Comparison of ENCODE assay signal across 28 cellular contexts in the genomic region with DNA sequence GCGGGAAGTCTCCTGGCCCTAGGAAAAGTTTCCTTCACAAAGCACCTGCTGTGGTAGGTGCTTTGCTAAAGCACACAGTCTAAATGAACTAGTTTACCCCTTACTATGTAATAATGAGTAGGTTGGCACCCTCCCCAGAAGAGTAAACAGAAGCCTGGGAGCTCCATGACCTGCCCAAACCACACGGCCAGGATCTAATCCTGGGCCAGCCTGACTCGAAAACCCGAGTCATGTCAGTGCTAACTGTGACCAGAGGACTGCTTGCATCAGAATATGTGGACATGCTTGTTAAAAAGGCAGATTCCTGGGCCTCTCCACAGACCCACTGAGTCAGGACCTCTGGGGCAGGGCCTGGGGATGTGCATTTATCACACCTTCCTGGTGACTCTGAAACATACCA.
DNase-seq lines count a peak whose midpoint lies in the region; ATAC-seq and TF ChIP-seq lines count a peak whose summit lies in the region.
"Had no signal": no experiment of that assay in that cellular context is flagged by ENCODE, and none has a peak within 500 bp of the region (broad histone marks: within the 10 kb centered on the region; RNA-seq: fewer than 3 reads in every experiment).

No MANE protein-coding gene starts in this region.

- TF ChIP-seq CTCF in body of pancreas (IDR thresholded peaks at IDR 0.05) (no peak), glutamatergic neuron (IDR thresholded peaks at IDR 0.05; ENCODE audit: partially characterized antibody, unreplicated experiment) (no peak), upper lobe of right lung (IDR thresholded peaks at IDR 0.05) (no peak), thyroid gland (IDR thresholded peaks at IDR 0.05) (no peak), tibial artery (IDR thresholded peaks at IDR 0.05) (no peak)

- H3K9me3 ChIP-seq in body of pancreas (no peaks in the 10 kb centered on the region), upper lobe of right lung (no peaks in the 10 kb centered on the region), thyroid gland (no peaks in the 10 kb centered on the region), tibial artery (no peaks in the 10 kb centered on the region)
- H3K9me3 ChIP-seq: heart right ventricle, right atrium auricular region, testis had no signal

- peaks cover 5% of the 10 kb centered on the region for H3K4me1 Mint-ChIP-seq in glutamatergic neuron (ENCODE audit: low read depth, unreplicated experiment)
- H3K4me1 Mint-ChIP-seq: activated CD4-positive, alpha-beta T cell treated with anti-CD3 and anti-CD28 coated beads, Interleukin-2, amount 10 ng/mL, durations not matched to agents 7 days and 5 days; CD8-positive, alpha-beta memory T cell had no signal

- H3K36me3 ChIP-seq in body of pancreas (replicated peaks in 1 of 2; ENCODE audit: insufficient read depth in 1 of 2, low read depth in 2 of 2) (no peaks in the 10 kb centered on the region), upper lobe of right lung (no peaks in the 10 kb centered on the region), thyroid gland (no peaks in the 10 kb centered on the region), tibial artery (no peaks in the 10 kb centered on the region)
- H3K36me3 ChIP-seq: cardiac muscle cell, heart right ventricle, right atrium auricular region, WERI-Rb-1 had no signal

- ATAC-seq in body of pancreas (no peak), upper lobe of right lung (peak; percentile 30)
- ATAC-seq: activated T-cell treated with anti-CD3 and anti-CD28 coated beads, Interleukin-2, amount 50 U/mL, for 72 hours; heart right ventricle; left ventricle myocardium superior; SK-N-SH treated with all-trans-retinoic acid at 6 μM for 48 hours had no signal

- no peak overlapping the region for H3K4me3 Mint-ChIP-seq in glutamatergic neuron (ENCODE audit: unreplicated experiment)
- H3K4me3 Mint-ChIP-seq: activated CD4-positive, alpha-beta T cell treated with anti-CD3 and anti-CD28 coated beads, Interleukin-2, amount 10 ng/mL, durations not matched to agents 7 days and 5 days; activated naive CD4-positive, alpha-beta T cell treated with anti-CD3 and anti-CD28 coated beads for 36 hours; activated T-cell treated with anti-CD3 and anti-CD28 coated beads, Interleukin-2, amount 50 U/mL, for 72 hours; CD8-positive, alpha-beta memory T cell; nephron had no signal

- H3K4me3 ChIP-seq in body of pancreas (no peak overlapping the region), upper lobe of right lung (no peak overlapping the region), thyroid gland (replicated peaks in 1 of 3) (no peak overlapping the region), tibial artery (no peak overlapping the region)
- H3K4me3 ChIP-seq: cardiac muscle cell, heart right ventricle, right atrium auricular region, testis had no signal

- H3K27me3 Mint-ChIP-seq in glutamatergic neuron (ENCODE audit: unreplicated experiment): no peaks in the 10 kb centered on the region
- H3K27me3 Mint-ChIP-seq: activated CD4-positive, alpha-beta T cell treated with anti-CD3 and anti-CD28 coated beads, Interleukin-2, amount 10 ng/mL, durations not matched to agents 7 days and 5 days had no signal

- H3K27ac Mint-ChIP-seq in glutamatergic neuron (ENCODE audit: unreplicated experiment): peak overlapping the region; percentile 37
- H3K27ac Mint-ChIP-seq: activated CD4-positive, alpha-beta T cell treated with anti-CD3 and anti-CD28 coated beads, Interleukin-2, amount 10 ng/mL, durations not matched to agents 7 days and 5 days; activated naive CD4-positive, alpha-beta T cell treated with anti-CD3 and anti-CD28 coated beads for 36 hours; activated T-cell treated with anti-CD3 and anti-CD28 coated beads, Interleukin-2, amount 50 U/mL, for 72 hours; CD8-positive, alpha-beta memory T cell; nephron had no signal

- intact Hi-C loops in body of pancreas (cut with DNase I) (no loop called here), upper lobe of right lung (cut with DNase I) (no loop called here), thyroid gland (cut with DNase I) (no loop called here), tibial artery (cut with DNase I; ENCODE audit: low total_unique reads) (no loop called here)

- no peaks in the 10 kb centered on the region for H3K36me3 Mint-ChIP-seq in glutamatergic neuron (ENCODE audit: unreplicated experiment)

- H3K9me3 Mint-ChIP-seq in glutamatergic neuron (ENCODE audit: unreplicated experiment): no peaks in the 10 kb centered on the region
- H3K9me3 Mint-ChIP-seq: activated CD4-positive, alpha-beta T cell treated with anti-CD3 and anti-CD28 coated beads, Interleukin-2, amount 10 ng/mL, durations not matched to agents 7 days and 5 days; activated naive CD4-positive, alpha-beta T cell treated with anti-CD3 and anti-CD28 coated beads for 36 hours; activated T-cell treated with anti-CD3 and anti-CD28 coated beads, Interleukin-2, amount 50 U/mL, for 72 hours; CD8-positive, alpha-beta memory T cell; nephron had no signal

- H3K4me1 ChIP-seq in body of pancreas (peaks cover 4% of the 10 kb centered on the region), upper lobe of right lung (no peaks in the 10 kb centered on the region), thyroid gland (no peaks in the 10 kb centered on the region), tibial artery (no peaks in the 10 kb centered on the region)
- H3K4me1 ChIP-seq: heart right ventricle, right atrium auricular region, testis had no signal

- WGBS in body of pancreas, 2 donors: 58 to 73% methylated on average over 3 to 4 of the region's 4 CpGs
- 93 to 94% methylated on average over 4 of the region's 4 CpGs for WGBS in thyroid gland, 2 donors

- no peak for TF ChIP-seq POLR2A in body of pancreas (IDR thresholded peaks at IDR 0.05)
- no peak for TF ChIP-seq POLR2A in thyroid gland (IDR thresholded peaks at IDR 0.05)

- H3K27ac ChIP-seq in body of pancreas (no peak overlapping the region), upper lobe of right lung (no peak overlapping the region), thyroid gland (no peak overlapping the region), tibial artery (no peak overlapping the region)
- H3K27ac ChIP-seq: 22Rv1, cardiac muscle cell, heart right ventricle, right atrium auricular region, testis, WERI-Rb-1 had no signal

- DNase-seq in DMS53 (lab: John Stamatoyannopoulos, UW): peak; percentile 18
- no peak for DNase-seq in DMS53 treated with DMSO at 0.1 percent for 48 hours (lab: John Stamatoyannopoulos, UW; ENCODE audit: unreplicated experiment)
- peak in 3 of 4 donors; percentile 7 to 27 (median 22) for DNase-seq in body of pancreas
- no peak for DNase-seq in glutamatergic neuron
- DNase-seq in upper lobe of right lung: no peak
- no peak for DNase-seq in thyroid gland
- DNase-seq in NCI-H774 (lab: John Stamatoyannopoulos, UW): no peak
- DNase-seq in tibial artery: no peak
- DNase-seq: activated CD4-positive, alpha-beta T cell treated with anti-CD3 and anti-CD28 coated beads, Interleukin-2, amount 10 ng/mL, durations not matched to agents 7 days and 5 days; activated naive CD4-positive, alpha-beta T cell treated with anti-CD3 and anti-CD28 coated beads for 36 hours; activated T-cell treated with anti-CD3 and anti-CD28 coated beads, Interleukin-2, amount 50 U/mL, for 72 hours; CD8-positive, alpha-beta memory T cell; cortex of kidney; GF-D8; heart right ventricle; left ventricle myocardium superior; MM.1S; NCI-H1436 treated with DMSO at 0.1 percent for 48 hours; NCI-H510A treated with DMSO at 0.1 percent for 48 hours; stimulated activated CD4-positive, alpha-beta T cell treated with anti-CD3 and anti-CD28 coated beads, Interleukin-4, amount 100 ng/mL, for 24 hours; stimulated activated naive CD4-positive, alpha-beta T cell; testis; WERI-Rb-1 had no signal

- H3K27me3 ChIP-seq in body of pancreas (no peaks in the 10 kb centered on the region), upper lobe of right lung (no peaks in the 10 kb centered on the region), thyroid gland (no peaks in the 10 kb centered on the region), tibial artery (no peaks in the 10 kb centered on the region)
- H3K27me3 ChIP-seq: cardiac muscle cell, heart right ventricle, right atrium auricular region, testis had no signal

Comparison
In these comparisons a context has a peak if more than half of its experiments do, and no peak if none do; other contexts are left out.
1. DNase-seq: peak in DMS53 (single experiment) and body of pancreas (3 of 4); none in DMS53 treated with DMSO at 0.1 percent for 48 hours (single experiment), glutamatergic neuron (single experiment), upper lobe of right lung (single experiment), thyroid gland (0 of 2), NCI-H774 (single experiment) and tibial artery (0 of 2).